28 cellular contexts compared by ENCODE assay signal in genomic region chr22:49736538-49736937, GRCh38.
"Had no signal": no experiment of that assay in that cellular context is flagged by ENCODE, and none has a peak within 500 bp of the region (broad histone marks: within the 10 kb centered on the region; RNA-seq: fewer than 3 reads in every experiment).

No MANE protein-coding gene starts in this region.

- H3K27ac Mint-ChIP-seq: activated CD4-positive, alpha-beta T cell treated with anti-CD3 and anti-CD28 coated beads, Interleukin-2, amount 10 ng/mL, durations not matched to agents 7 days and 5 days; activated naive CD4-positive, alpha-beta T cell treated with anti-CD3 and anti-CD28 coated beads, Interleukin-2, amount 50 U/mL, for 72 hours; activated T-cell treated with anti-CD3 and anti-CD28 coated beads, Interleukin-2, amount 50 U/mL, for 72 hours; dendritic cell treated with granulocyte-macrophage colony-stimulating factor and Interleukin-4, amounts not matched to agents 40 ng/mL and 50 ng/mL, for 4 days; mesothelial cell of epicardium; natural killer cell; neural progenitor cell; stimulated activated effector memory CD8-positive, alpha-beta T cell treated with anti-CD3 and anti-CD28 coated beads, Interleukin-12 subunit alpha, Interleukin-12 subunit beta, amount 100 ng/mL, for 72 hours; stimulated activated naive CD8-positive, alpha-beta T cell treated with anti-CD3 and anti-CD28 coated beads, Interleukin-15, Interleukin-2, amounts not matched to agents 100 ng/mL and 50 ng/mL, for 24 hours; WTC11 had no signal

- H3K4me1 ChIP-seq: breast epithelium, esophagus muscularis mucosa, neural progenitor cell, tibial artery had no signal

- H3K27ac ChIP-seq: breast epithelium, esophagus muscularis mucosa, neural progenitor cell, skin epidermis, tibial artery had no signal

- ATAC-seq: activated naive CD4-positive, alpha-beta T cell treated with anti-CD3 and anti-CD28 coated beads, Interleukin-2, amount 50 U/mL, for 72 hours; activated T-cell treated with anti-CD3 and anti-CD28 coated beads, Interleukin-2, amount 50 U/mL, for 72 hours; left cardiac atrium; natural killer cell; sciatic nerve; stimulated activated effector memory CD8-positive, alpha-beta T cell treated with anti-CD3 and anti-CD28 coated beads, Interleukin-12 subunit alpha, Interleukin-12 subunit beta, amount 100 ng/mL, for 72 hours; WTC11 had no signal

- H3K9ac ChIP-seq: neural progenitor cell had no signal

- H3K9me3 Mint-ChIP-seq: natural killer cell; stimulated activated effector memory CD8-positive, alpha-beta T cell treated with anti-CD3 and anti-CD28 coated beads, Interleukin-12 subunit alpha, Interleukin-12 subunit beta, amount 100 ng/mL, for 72 hours had no signal

- H3K27me3 ChIP-seq: neural progenitor cell had no signal

- H3K4me3 Mint-ChIP-seq: activated CD4-positive, alpha-beta T cell treated with anti-CD3 and anti-CD28 coated beads, Interleukin-2, amount 10 ng/mL, durations not matched to agents 7 days and 5 days; activated T-cell treated with anti-CD3 and anti-CD28 coated beads, Interleukin-2, amount 50 U/mL, for 72 hours; dendritic cell treated with granulocyte-macrophage colony-stimulating factor and Interleukin-4, amounts not matched to agents 40 ng/mL and 50 ng/mL, for 4 days; mesothelial cell of epicardium; natural killer cell; neural progenitor cell; stimulated activated effector memory CD8-positive, alpha-beta T cell treated with anti-CD3 and anti-CD28 coated beads, Interleukin-12 subunit alpha, Interleukin-12 subunit beta, amount 100 ng/mL, for 72 hours; stimulated activated naive CD8-positive, alpha-beta T cell treated with anti-CD3 and anti-CD28 coated beads, Interleukin-15, Interleukin-2, amounts not matched to agents 100 ng/mL and 50 ng/mL, for 24 hours; WTC11 had no signal

- H3K4me1 Mint-ChIP-seq: mesothelial cell of epicardium, neural progenitor cell had no signal

- DNase-seq: activated CD4-positive, alpha-beta T cell treated with anti-CD3 and anti-CD28 coated beads for 1 hour; activated CD4-positive, alpha-beta T cell treated with anti-CD3 and anti-CD28 coated beads, Interleukin-2, amount 10 ng/mL, durations not matched to agents 7 days and 5 days; activated naive CD4-positive, alpha-beta T cell; activated T-cell treated with anti-CD3 and anti-CD28 coated beads, Interleukin-2, amount 50 U/mL, for 72 hours; central memory CD4-positive, alpha-beta T cell; foreskin melanocyte; glutamatergic neuron; left cardiac atrium; mammary epithelial cell; natural killer cell; stimulated activated CD4-positive, alpha-beta T cell treated with anti-CD3 and anti-CD28 coated beads, Interleukin-12 subunit alpha, Interleukin-12 subunit beta, amount 100 ng/mL, for 4 hours; stimulated activated CD4-positive, alpha-beta T cell treated with anti-CD3 and anti-CD28 coated beads, Interleukin-4, amount 100 ng/mL, for 24 hours; substantia nigra; T-helper 2 cell had no signal

- H3K36me3 Mint-ChIP-seq: mesothelial cell of epicardium; natural killer cell; neural progenitor cell; stimulated activated effector memory CD8-positive, alpha-beta T cell treated with anti-CD3 and anti-CD28 coated beads, Interleukin-12 subunit alpha, Interleukin-12 subunit beta, amount 100 ng/mL, for 72 hours had no signal

- H3K4me3 ChIP-seq: breast epithelium, esophagus muscularis mucosa, neural progenitor cell, skin epidermis, tibial artery had no signal

- H3K36me3 ChIP-seq: breast epithelium, esophagus muscularis mucosa, neural progenitor cell, tibial artery had no signal

- FAIRE-seq: islet of Langerhans, urothelium cell line had no signal
